ENCODE assay signal across 15 cellular contexts in the genomic region with DNA sequence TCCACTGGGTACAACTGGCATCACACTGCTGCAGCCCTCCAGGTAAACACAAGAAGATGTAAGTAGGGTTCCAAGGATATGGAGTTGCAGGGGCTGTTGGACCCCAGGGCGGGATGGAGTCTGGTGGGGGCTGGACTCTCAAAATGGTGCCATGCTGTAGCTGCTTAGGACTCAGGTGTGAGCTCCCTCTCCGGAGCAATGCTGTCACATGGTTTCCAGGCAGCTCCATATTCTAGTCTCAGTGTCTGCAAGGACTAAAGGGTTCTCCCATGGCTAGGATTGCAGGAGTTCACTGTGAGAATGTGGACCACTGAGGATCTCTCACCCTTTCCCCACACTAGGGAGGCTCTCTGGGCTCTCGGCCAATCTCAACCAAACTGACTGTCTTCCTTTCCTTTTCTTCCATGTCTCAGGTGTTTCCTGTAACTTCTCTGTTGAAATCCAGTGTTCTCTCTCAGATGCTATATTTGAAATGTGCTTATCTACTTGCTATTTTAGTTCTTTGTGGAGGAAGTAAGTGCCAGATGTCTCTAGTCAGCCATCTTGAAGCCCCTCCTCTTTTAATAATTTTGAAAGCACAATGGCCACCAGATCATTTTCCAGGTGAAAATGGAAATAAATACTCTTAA. TPM values are rescaled to one million over a fixed set of nuclear protein-coding genes. Genes with fewer than 3 reads are reported as not detected.
A peak's percentile ranks its signal among the peaks of the same experiment; 100 is the strongest.
DNase-seq lines count a peak whose midpoint lies in the region; FAIRE-seq and TF ChIP-seq lines count a peak whose summit lies in the region.
"Had no signal": no experiment of that assay in that cellular context is flagged by ENCODE, and none has a peak within 500 bp of the region (broad histone marks: within the 10 kb centered on the region; RNA-seq: fewer than 3 reads in every experiment).

No MANE protein-coding gene starts in this region.

- H4K20me1 ChIP-seq in H1 (replicated peaks in 1 of 2; ENCODE audit: control insufficient read depth in 1 of 2, insufficient read depth in 2 of 2, low read length in 2 of 2) = no peaks in the 10 kb centered on the region

- CTCF ChIA-PET in H1 (lab: Charles Lee; ENCODE audit: partially characterized antibody) = interaction anchor here (0.6 to 2.8 kb wide), 3 partner anchors 13 to 65 kb away, joined by 3 to 14 read pairs (median 3); no protein-coding TSS in a partner anchor
- CTCF ChIA-PET in activated CD4-positive, alpha-beta memory T cell treated with anti-CD3 and anti-CD28 coated beads for 36 hours (lab: Charles Lee) = no interaction called here

- no peak for TF ChIP-seq RAD21 in H1 (IDR thresholded peaks at IDR 0.05 in 1 of 2, conservative IDR thresholded peaks at IDR 0.05 in 1 of 2; ENCODE audit: low read depth in 2 of 2, low read length in 2 of 2)

- no peak overlapping the region for H3K4me3 ChIP-seq in H1 (ENCODE audit: extremely low read depth in 1 of 4, insufficient read depth in 2 of 4, low read depth in 3 of 4, low read length in 4 of 4)
- H3K4me3 ChIP-seq: GM12878 had no signal

- H2BK120ac ChIP-seq in H1 (replicated peaks; ENCODE audit: low read depth, low read length) = no peak overlapping the region

- no peaks in the 10 kb centered on the region for H3K23me2 ChIP-seq in H1 (ENCODE audit: low read depth, low read length)

- no peak overlapping the region for H2BK15ac ChIP-seq in H1 (ENCODE audit: low read length)

- no peak overlapping the region for H2BK20ac ChIP-seq in H1 (ENCODE audit: low read length)

- peak overlapping the region; percentile 51; the same call in 1 of the 2 replicates for H4K8ac ChIP-seq in H1 (ENCODE audit: extremely low read depth, insufficient read depth, low read length)

- 83% methylated on average over 3 of the region's 3 CpGs; no CpG with 5 or more reads in 1 of the 2 experiments for WGBS in H1 (ENCODE audit: extremely low coverage in 1 of 2, insufficient coverage in 1 of 2, insufficient read length in 1 of 2, insufficient replicate concordance in 2 of 2, low coverage in 1 of 2, low lambda C conversion rate in 2 of 2, missing lambda C conversion rate in 1 of 2), 2 experiments

- H4K91ac ChIP-seq in H1 (replicated peaks; ENCODE audit: insufficient read length, low read length) = no peak overlapping the region

- no peaks in the 10 kb centered on the region for H3K36me3 ChIP-seq in H1 (ENCODE audit: control insufficient read depth in 2 of 4, insufficient read depth in 4 of 4, low read length in 3 of 4)

- H2AFZ ChIP-seq in H1 (ENCODE audit: low read length) = peak overlapping the region; percentile 39; the same call in 1 of the 2 replicates

- H3K56ac ChIP-seq in H1 (replicated peaks; ENCODE audit: insufficient read length, low read depth, low read length) = no peak overlapping the region

- H3K79me1 ChIP-seq in H1 (ENCODE audit: low read depth, low read length) = no peaks in the 10 kb centered on the region

- no peak overlapping the region for H3K18ac ChIP-seq in H1 (ENCODE audit: extremely low read depth, low read length)

- H3K27ac ChIP-seq in H1 (ENCODE audit: low read depth, low read length) = no peak overlapping the region

- no peak overlapping the region for H3K14ac ChIP-seq in H1 (ENCODE audit: insufficient read length)

- TF ChIP-seq EP300 in H1 (IDR thresholded peaks at IDR 0.05; ENCODE audit: borderline replicate concordance in 1 of 2, low read depth in 2 of 2, low read length in 2 of 2) = no peak

- POLR2A ChIA-PET in H1 (lab: Charles Lee; ENCODE audit: partially characterized antibody) = no interaction called here
- POLR2A ChIA-PET in activated CD4-positive, alpha-beta memory T cell treated with anti-CD3 and anti-CD28 coated beads for 36 hours (lab: Charles Lee) = no interaction called here

- intact Hi-C loops in activated CD4-positive, alpha-beta memory T cell treated with anti-CD3 and anti-CD28 coated beads for 36 hours (cut with micrococcal nuclease) = no loop called here

- TF ChIP-seq CTCF in H1 (IDR thresholded peaks at IDR 0.05; ENCODE audit: control extremely low read depth in 1 of 3, insufficient read depth in 1 of 3, low read depth in 1 of 3, low read length in 3 of 3) = no peak

- H2BK12ac ChIP-seq in H1 (ENCODE audit: low read depth, low read length) = no peak overlapping the region

- no peak for DNase-seq in GM12892 (ENCODE audit: insufficient read length)
- peak; percentile 23 for DNase-seq in NAMALWA (ENCODE audit: low spot score)
- DNase-seq in H1 (ENCODE audit: low read depth in 1 of 2, low spot score in 2 of 2) = no peak
- DNase-seq in lung microvascular endothelial cell (ENCODE audit: low read depth in 2 of 2) = peak; percentile 12 to 72
- DNase-seq in COLO668 (lab: John Stamatoyannopoulos, UW; ENCODE audit: unreplicated experiment) = no peak
- no peak for DNase-seq in germinal center (ENCODE audit: low spot score)
- no peak for DNase-seq in activated CD4-positive, alpha-beta memory T cell treated with anti-CD3 and anti-CD28 coated beads for 36 hours
- DNase-seq: H9, NCI-H1105 treated with DMSO at 0.1 percent for 48 hours, NCI-H187, NCI-H446 treated with DMSO at 0.1 percent for 48 hours, NCI-H748 treated with DMSO at 0.1 percent for 48 hours had no signal

- H3K9me3 ChIP-seq in H1 (ENCODE audit: insufficient read depth in 2 of 2, low read depth in 1 of 2, low read length in 1 of 2) = no peaks in the 10 kb centered on the region; a peak in 2 of 4 replicates

- H3K4me3 Mint-ChIP-seq in activated CD4-positive, alpha-beta memory T cell treated with anti-CD3 and anti-CD28 coated beads for 36 hours = no peak overlapping the region
- H3K4me3 Mint-ChIP-seq: H9, IgD-negative memory B cell had no signal

- peaks cover 11% of the 10 kb centered on the region for H3K36me3 Mint-ChIP-seq in activated CD4-positive, alpha-beta memory T cell treated with anti-CD3 and anti-CD28 coated beads for 36 hours

- H4K5ac ChIP-seq in H1 (ENCODE audit: insufficient read length, low read depth, low read length) = no peak overlapping the region

- H3K27ac Mint-ChIP-seq in activated CD4-positive, alpha-beta memory T cell treated with anti-CD3 and anti-CD28 coated beads for 36 hours = no peak overlapping the region
- H3K27ac Mint-ChIP-seq: H9, IgD-negative memory B cell had no signal

- H3K4me1 Mint-ChIP-seq in activated CD4-positive, alpha-beta memory T cell treated with anti-CD3 and anti-CD28 coated beads for 36 hours (ENCODE audit: low read depth) = peaks cover 7% of the 10 kb centered on the region
- H3K4me1 Mint-ChIP-seq: H9 had no signal

- peaks cover 27% of the 10 kb centered on the region for H3K9me3 Mint-ChIP-seq in activated CD4-positive, alpha-beta memory T cell treated with anti-CD3 and anti-CD28 coated beads for 36 hours

- no peaks in the 10 kb centered on the region for H3K27me3 ChIP-seq in H1 (replicated peaks in 1 of 4; ENCODE audit: control insufficient read depth in 3 of 4, extremely low read depth in 1 of 4, insufficient read depth in 3 of 4, low read length in 3 of 4)

- no peak overlapping the region for H3K4me2 ChIP-seq in H1 (ENCODE audit: insufficient read depth in 1 of 2, low read depth in 2 of 2, low read length in 2 of 2)

- no peaks in the 10 kb centered on the region for H3K4me1 ChIP-seq in H1 (replicated peaks in 1 of 4; ENCODE audit: control insufficient read depth in 3 of 4, insufficient read depth in 4 of 4, low read length in 3 of 4)

- peaks cover 4% of the 10 kb centered on the region for H3K27me3 Mint-ChIP-seq in activated CD4-positive, alpha-beta memory T cell treated with anti-CD3 and anti-CD28 coated beads for 36 hours
- H3K27me3 Mint-ChIP-seq: IgD-negative memory B cell had no signal

- TF ChIP-seq POLR2A in GM12892 (IDR thresholded peaks at IDR 0.05; ENCODE audit: low read depth, low read length) (no peak), H1 (IDR thresholded peaks at IDR 0.05; ENCODE audit: control extremely low read depth in 1 of 2, low read depth in 2 of 2, low read length in 2 of 2) (no peak)

- H3K9ac ChIP-seq in H1 (replicated peaks in 1 of 4; ENCODE audit: extremely low read depth in 1 of 4, low read depth in 3 of 4, low read length in 3 of 4) = no peak overlapping the region

- no peak overlapping the region for H3K23ac ChIP-seq in H1 (ENCODE audit: insufficient read length)

- H2BK5ac ChIP-seq in H1 (ENCODE audit: low read depth, low read length) = no peak overlapping the region

- H2AK5ac ChIP-seq in H1 (ENCODE audit: low read depth, low read length) = no peak overlapping the region

- H3K79me2 ChIP-seq in H1 (ENCODE audit: control insufficient read depth in 1 of 2, insufficient read depth in 2 of 2, low read length in 2 of 2) = no peaks in the 10 kb centered on the region

- peak; percentile 57 for FAIRE-seq in GM12892 (lab: Jason Lieb, UNC)
- FAIRE-seq in H1 (lab: Jason Lieb, UNC) = no peak
- FAIRE-seq: GM12878, RCC 7860 had no signal

- no peak overlapping the region for H3K4ac ChIP-seq in H1 (replicated peaks; ENCODE audit: insufficient read length, low read depth, low read length)

TF ChIP-seq in H1, 55 proteins besides CTCF, POLR2A, EP300 and RAD21 (continues in another document):
- TF ChIP-seq TAF7 (optimal IDR thresholded peaks at IDR 0.05; ENCODE audit: borderline replicate concordance, low read depth, low read length) (no peak), HDAC2 (IDR thresholded peaks at IDR 0.05; ENCODE audit: borderline replicate concordance in 1 of 2, low read depth in 2 of 2, low read length in 2 of 2) (no peak), RFX5 (IDR thresholded peaks at IDR 0.05; ENCODE audit: borderline replicate concordance, low read depth, low read length) (no peak), FOSL1 (IDR thresholded peaks at IDR 0.05; ENCODE audit: insufficient read depth, low read depth, low read length) (no peak), TBP (IDR thresholded peaks at IDR 0.05; ENCODE audit: low read depth, low read length) (no peak), TAF1 (IDR thresholded peaks at IDR 0.05; ENCODE audit: low read depth, low read length) (no peak)

RNA-seq across cellular contexts. Expression of a gene that starts 57.6 kb away (rescaled TPM):
- 17.3 TPM for polyA plus RNA-seq in GM12892 (2012; ENCODE audit: missing spikeins)
- total RNA-seq in H1 (2021; fragmentation: NEBNext Ultra II Directional; extraction: Animal tissue kit (Norgen Biotek cat#: 25700)) = 38.3 and 39.7 TPM in 2 replicates
- 13.0 and 17.7 TPM in 2 replicates for polyA plus RNA-seq in H1 (2011; rRNA removed)
- 14.2 TPM for polyA plus RNA-seq in H1 (2011; cell fraction: cytosol; rRNA removed)
- 22.4 TPM for polyA plus RNA-seq in H1 (2011; cell fraction: nucleus; rRNA removed)
- 16.5 to 22.7 TPM (median 20.5 TPM) in 4 replicates for polyA plus RNA-seq in H1 (2012, experiment 1 of 2)
- polyA plus RNA-seq in H1 (2012, experiment 2 of 2) = 1.2 TPM
- polyA plus RNA-seq in H1 (2013, experiment 1 of 2) = 24.8 TPM
- 23.8 TPM for polyA plus RNA-seq in H1 (2013, experiment 2 of 2)
- polyA minus RNA-seq in H1 (2011; rRNA and poly(A)+ RNA removed) = 34.3 and 61.4 TPM in 2 replicates
- polyA minus RNA-seq in H1 (2011; cell fraction: cytosol; rRNA and poly(A)+ RNA removed) = 29.1 TPM
- polyA minus RNA-seq in H1 (2011; cell fraction: nucleus; rRNA and poly(A)+ RNA removed) = 68.9 TPM
- total RNA-seq in lung microvascular endothelial cell = 19.8 and 27.0 TPM in 2 replicates
- 10 to 100 TPM; 25.1 to 25.7 TPM for total RNA-seq in activated CD4-positive, alpha-beta memory T cell treated with anti-CD3 and anti-CD28 coated beads for 36 hours

Comparison
In these comparisons a context has a peak if more than half of its experiments do, and no peak if none do; other contexts are left out.
1. DNase-seq: peak in NAMALWA (single experiment) and lung microvascular endothelial cell (2 of 2); none in GM12892 (single experiment), H1 (0 of 2), COLO668 (single experiment), germinal center (single experiment) and activated CD4-positive, alpha-beta memory T cell treated with anti-CD3 and anti-CD28 coated beads for 36 hours (single experiment).